ENCODE assay signal across 8 cellular contexts in genomic region chr7:128409435-128410091, GRCh38. TPM values are rescaled to one million over a fixed set of nuclear protein-coding genes. Genes with fewer than 3 reads are reported as not detected.
DNase-seq lines count a peak whose midpoint lies in the region; ATAC-seq lines count a peak whose summit lies in the region.

TSS of gene IMPDH1 (minus strand) at chr7:128409982. CDS start at chr7:128409901, 81 bp downstream.

- ATAC-seq in GM18870 (IDR thresholded peaks at IDR 0.05; ENCODE audit: unreplicated experiment) (peak; percentile 49), HG03097 (IDR thresholded peaks at IDR 0.05; ENCODE audit: low FRiP score, unreplicated experiment) (peak; percentile 69)

- in situ Hi-C loops in endometrial microvascular endothelial cells (cut with HindIII; ENCODE audit: inconsistent ontology term, low pct_unique_long_range_greater_than_20kb, low sequenced_read_pairs): no loop called here

- DNase-seq in Ammon's horn (ENCODE audit: low spot score) (peak; percentile 78), NCI-H82 treated with DMSO at 0.1 percent for 48 hours (lab: John Stamatoyannopoulos, UW; ENCODE audit: unreplicated experiment) (peak; percentile 51), midbrain (lab: John Stamatoyannopoulos, UW) (peak; percentile 74)
- peak; percentile 65 to 71 for DNase-seq in activated CD8-positive, alpha-beta memory T cell treated with anti-CD3 and anti-CD28 coated beads for 4 hours (ENCODE audit: low read depth in 2 of 2)
- peak; percentile 78 to 81 for DNase-seq in stimulated activated CD8-positive, alpha-beta memory T cell treated with anti-CD3 and anti-CD28 coated beads, Interleukin-15, amount 100 ng/mL, for 48 hours (ENCODE audit: low read depth in 2 of 2)

RNA-seq across cellular contexts. Expression of gene IMPDH1, which starts in this region (rescaled TPM):
- total RNA-seq in endometrial microvascular endothelial cells (ENCODE audit: inconsistent ontology term): 120 TPM

Comparison
In these comparisons a context has a peak if more than half of its experiments do, and no peak if none do; other contexts are left out.
1. Peak in every context shown above with its lines: DNase-seq and ATAC-seq.